10 cellular contexts compared by ENCODE assay signal in the genomic region with DNA sequence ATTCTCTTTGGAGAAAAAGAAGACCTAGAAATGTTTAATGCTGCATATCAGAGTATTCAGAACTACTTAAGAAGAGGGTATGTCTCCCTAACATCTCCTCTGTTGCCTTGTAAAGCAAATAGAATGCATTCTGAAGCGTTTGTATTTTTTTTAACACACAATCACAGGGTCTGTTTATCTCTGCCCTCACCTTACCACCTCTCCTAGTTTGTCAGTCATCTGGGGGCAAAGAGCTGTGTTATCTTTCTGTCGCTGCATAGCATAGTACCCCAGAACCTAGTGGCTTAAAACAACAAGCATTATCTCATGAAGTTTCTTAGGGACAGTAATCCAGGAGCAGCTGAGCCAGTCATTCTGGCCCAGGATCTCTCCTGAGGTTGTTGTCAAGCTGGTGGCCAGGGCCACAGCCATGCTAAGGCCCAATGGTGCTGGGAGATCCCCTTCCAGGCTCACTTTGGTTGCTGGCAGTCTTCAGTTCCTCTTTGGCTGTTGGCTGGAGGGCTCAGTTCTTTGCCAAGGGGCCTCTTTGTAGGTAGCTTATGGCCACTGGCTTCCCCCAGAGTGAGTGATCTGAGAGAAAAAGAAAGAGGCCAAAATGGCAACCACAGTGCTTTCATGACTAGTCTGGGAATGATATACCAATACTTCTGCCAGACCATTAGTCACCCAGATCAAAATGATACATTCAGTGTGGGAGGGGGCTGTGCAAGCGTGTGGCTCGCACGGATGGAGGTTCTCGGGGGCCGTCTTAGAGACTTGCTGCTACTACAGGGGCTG. TPM values are rescaled to one million over a fixed set of nuclear protein-coding genes. Genes with fewer than 3 reads are reported as not detected.
DNase-seq lines count a peak whose midpoint lies in the region; ATAC-seq and TF ChIP-seq lines count a peak whose summit lies in the region.
"Had no signal": no experiment of that assay in that cellular context is flagged by ENCODE, and none has a peak within 500 bp of the region (broad histone marks: within the 10 kb centered on the region; RNA-seq: fewer than 3 reads in every experiment).

No MANE protein-coding gene starts in this region.

- in situ Hi-C loops in astrocyte of the cerebellum (cut with HindIII; ENCODE audit: low sequenced_read_pairs) = no loop called here

- TF ChIP-seq CTCF in GM10266 (IDR thresholded peaks at IDR 0.05; ENCODE audit: control insufficient read depth, insufficient read depth, low read depth, missing control alignments) = no peak
- TF ChIP-seq CTCF in astrocyte of the cerebellum (IDR thresholded peaks at IDR 0.05; ENCODE audit: low read depth, low read length, missing control alignments) = no peak
- no peak for TF ChIP-seq CTCF in foreskin keratinocyte (conservative IDR thresholded peaks at IDR 0.05)
- TF ChIP-seq CTCF in WERI-Rb-1 (IDR thresholded peaks at IDR 0.05; ENCODE audit: low read depth, low read length) = no peak
- TF ChIP-seq CTCF in Peyer's patch (IDR thresholded peaks at IDR 0.05) = no peak
- no peak for TF ChIP-seq CTCF in ascending aorta (IDR thresholded peaks at IDR 0.05)

- ATAC-seq in GM19351 (IDR thresholded peaks at IDR 0.05; ENCODE audit: unreplicated experiment) (peak; percentile 99), HG03097 (IDR thresholded peaks at IDR 0.05; ENCODE audit: low FRiP score, unreplicated experiment) (peak; percentile 98), foreskin keratinocyte (no peak)

- intact Hi-C loops in ascending aorta (cut with DNase I) = no loop called here

- no peak overlapping the region for H3K27ac ChIP-seq in foreskin keratinocyte
- H3K27ac ChIP-seq in WERI-Rb-1 = no peak overlapping the region
- peak overlapping the region in 1 of 4 donors; percentile 18 for H3K27ac ChIP-seq in Peyer's patch
- no peak overlapping the region for H3K27ac ChIP-seq in ascending aorta
- H3K27ac ChIP-seq: pancreas had no signal

- H3K27me3 ChIP-seq in foreskin keratinocyte (no peaks in the 10 kb centered on the region), WERI-Rb-1 (ENCODE audit: insufficient read depth, low read depth, severe bottlenecking) (no peaks in the 10 kb centered on the region), Peyer's patch (no peaks in the 10 kb centered on the region), ascending aorta (no peaks in the 10 kb centered on the region)
- H3K27me3 ChIP-seq: pancreas had no signal

- H3K4me1 ChIP-seq in foreskin keratinocyte (no peaks in the 10 kb centered on the region), Peyer's patch (no peaks in the 10 kb centered on the region), ascending aorta (no peaks in the 10 kb centered on the region)
- H3K4me1 ChIP-seq: pancreas had no signal

- no peak for TF ChIP-seq POLR2A in Peyer's patch (IDR thresholded peaks at IDR 0.05)

- H3K36me3 ChIP-seq in WERI-Rb-1 = peaks cover 76% of the 10 kb centered on the region
- H3K36me3 ChIP-seq in Peyer's patch = peaks cover 0 to 98% (median 2%) of the 10 kb centered on the region in 3 donors
- peaks cover 69 to 96% of the 10 kb centered on the region in 2 donors for H3K36me3 ChIP-seq in ascending aorta

- H3K4me3 ChIP-seq in astrocyte of the cerebellum (ENCODE audit: low read depth, low read length) (no peak overlapping the region), WERI-Rb-1 (ENCODE audit: low read depth, low read length) (no peak overlapping the region), Peyer's patch (no peak overlapping the region), ascending aorta (no peak overlapping the region)
- H3K4me3 ChIP-seq: pancreas had no signal

- H3K9me3 ChIP-seq in WERI-Rb-1 (ENCODE audit: severe bottlenecking) (no peaks in the 10 kb centered on the region), Peyer's patch (no peaks in the 10 kb centered on the region), ascending aorta (no peaks in the 10 kb centered on the region)
- H3K9me3 ChIP-seq: pancreas had no signal

- peak; percentile 51 for DNase-seq in GM10266 (ENCODE audit: extremely low spot score)
- peak; percentile 91 for DNase-seq in astrocyte of the cerebellum (ENCODE audit: low read depth)
- DNase-seq in foreskin keratinocyte = no peak
- DNase-seq in WERI-Rb-1 = no peak
- no peak for DNase-seq in Peyer's patch
- no peak for DNase-seq in ascending aorta (ENCODE audit: low spot score in 2 of 2)
- DNase-seq: pancreas, SHP77 had no signal

RNA-seq across cellular contexts. Expression of a gene that starts 17.8 kb away (rescaled TPM):
- total RNA-seq in foreskin keratinocyte (56.4 and 79.1 TPM in 2 replicates), Peyer's patch (100 to 1,000 TPM in 1 of 4 donors, 10 to 100 TPM in 3; 50.1 to 118 (median 58.8) TPM), ascending aorta (27.2 TPM)
- 16.0 and 19.5 TPM in 2 replicates for polyA plus RNA-seq in foreskin keratinocyte

Comparison
In these comparisons a context has a peak if more than half of its experiments do, and no peak if none do; other contexts are left out.
1. DNase-seq: peak in GM10266 (single experiment) and astrocyte of the cerebellum (single experiment); none in foreskin keratinocyte (0 of 2), WERI-Rb-1 (single experiment), Peyer's patch (0 of 3) and ascending aorta (0 of 2).